Comparison of ENCODE assay signal across 11 cellular contexts in the genomic region with DNA sequence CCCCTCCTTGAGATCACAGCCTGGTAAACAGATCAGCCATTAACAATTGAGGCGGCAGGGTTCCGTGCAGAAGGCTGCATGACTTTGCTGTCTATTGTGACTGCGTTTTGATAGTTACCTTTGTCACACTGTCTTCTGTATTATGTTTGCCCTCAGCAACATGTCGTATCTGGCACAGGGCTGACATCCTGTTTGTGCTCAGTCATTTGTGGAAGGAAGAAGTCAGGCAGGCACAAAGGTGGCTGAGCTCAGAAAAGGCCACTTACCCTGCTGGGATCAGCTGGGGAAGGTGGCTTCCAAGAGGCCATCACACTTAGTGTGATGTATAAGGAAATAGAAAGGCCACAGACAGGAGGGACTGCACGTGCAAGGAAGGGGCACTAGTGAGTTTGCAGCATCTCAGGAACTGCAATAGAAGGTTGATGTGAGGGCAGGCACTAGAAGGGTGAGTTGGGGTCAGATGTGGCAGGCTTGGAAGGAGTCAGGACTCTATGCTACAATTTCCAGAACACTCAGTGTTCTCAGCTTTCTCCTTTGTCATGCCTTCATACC. TPM values are rescaled to one million over a fixed set of nuclear protein-coding genes. Genes with fewer than 3 reads are reported as not detected.
DNase-seq lines count a peak whose midpoint lies in the region; ATAC-seq and TF ChIP-seq lines count a peak whose summit lies in the region.
"Had no signal": no experiment of that assay in that cellular context is flagged by ENCODE, and none has a peak within 500 bp of the region (broad histone marks: within the 10 kb centered on the region; RNA-seq: fewer than 3 reads in every experiment).

No MANE protein-coding gene starts in this region.

- no peaks in the 10 kb centered on the region for H3K9me3 Mint-ChIP-seq in activated T-helper 17 cell treated with anti-CD3 and anti-CD28 coated beads, Interleukin-2, amount 50 U/mL, for 72 hours
- peaks cover 0 to 7% (median 0%) of the 10 kb centered on the region in 7 donors for H3K9me3 Mint-ChIP-seq in naive B cell

- no peak for TF ChIP-seq CTCF in heart left ventricle (IDR thresholded peaks at IDR 0.05)
- TF ChIP-seq CTCF in right atrium auricular region (IDR thresholded peaks at IDR 0.05), result no peak
- TF ChIP-seq CTCF in uterus (IDR thresholded peaks at IDR 0.05), result no peak

- H3K4me3 ChIP-seq in heart left ventricle (peak overlapping the region in 1 of 12 donors; percentile 12), right atrium auricular region (no peak overlapping the region), uterus (no peak overlapping the region)

- peaks cover 23 to 90% (median 69%) of the 10 kb centered on the region in 12 donors for H3K4me1 ChIP-seq in heart left ventricle
- H3K4me1 ChIP-seq in right atrium auricular region, result peaks cover 0 to 64% of the 10 kb centered on the region in 2 donors
- peaks cover 19 to 24% of the 10 kb centered on the region in 2 donors for H3K4me1 ChIP-seq in uterus

- H3K27ac ChIP-seq in heart left ventricle (peak overlapping the region in 9 of 12 donors; percentile 18 to 82 (median 53)), right atrium auricular region (no peak overlapping the region), uterus (peak overlapping the region; percentile 84 to 89)

- DNase-seq in heart left ventricle, result no peak
- no peak for DNase-seq in right atrium auricular region (ENCODE audit: low spot score)
- DNase-seq in naive B cell, result no peak
- no peak for DNase-seq in uterus
- no peak for DNase-seq in NCI-H1694 treated with DMSO at 0.1 percent for 48 hours (lab: John Stamatoyannopoulos, UW)
- DNase-seq in dermis blood vessel endothelial cell, result no peak
- no peak for DNase-seq in mucosa of gallbladder (ENCODE audit: low spot score)
- DNase-seq: IMR-90; NCI-H2227 treated with DMSO at 0.1 percent for 48 hours; stimulated activated CD4-positive, alpha-beta T cell treated with anti-CD3 and anti-CD28 coated beads, Interleukin-2, amount 100 ng/mL, for 24 hours had no signal

- 42 to 63% (median 55%) methylated on average over 5 of the region's 5 CpGs for WGBS in heart left ventricle, 4 donors

- peaks cover 44% of the 10 kb centered on the region for H3K4me1 Mint-ChIP-seq in activated T-helper 17 cell treated with anti-CD3 and anti-CD28 coated beads, Interleukin-2, amount 50 U/mL, for 72 hours
- H3K4me1 Mint-ChIP-seq in naive B cell, result peaks cover 48 to 73% (median 59%) of the 10 kb centered on the region in 3 donors

- ATAC-seq in heart left ventricle (peak in 3 of 4 donors; percentile 25 to 28 (median 27)), naive B cell (ENCODE audit: low read depth in 2 of 2) (peak; percentile 95 to 96)
- ATAC-seq in activated T-helper 17 cell treated with anti-CD3 and anti-CD28 coated beads, Interleukin-2, amount 50 U/mL, for 72 hours (replicated peaks), result peak; percentile 83

- peak overlapping the region; percentile 92 for H3K27ac Mint-ChIP-seq in activated T-helper 17 cell treated with anti-CD3 and anti-CD28 coated beads, Interleukin-2, amount 50 U/mL, for 72 hours
- H3K27ac Mint-ChIP-seq in naive B cell, result peak overlapping the region; percentile 47 to 99 (median 94)

- no peaks in the 10 kb centered on the region for H3K27me3 Mint-ChIP-seq in activated T-helper 17 cell treated with anti-CD3 and anti-CD28 coated beads, Interleukin-2, amount 50 U/mL, for 72 hours
- H3K27me3 Mint-ChIP-seq in naive B cell, result no peaks in the 10 kb centered on the region

- peaks cover 0 to 66% (median 37%) of the 10 kb centered on the region in 9 donors for H3K36me3 ChIP-seq in heart left ventricle
- peaks cover 27% of the 10 kb centered on the region for H3K36me3 ChIP-seq in right atrium auricular region
- no peaks in the 10 kb centered on the region for H3K36me3 ChIP-seq in uterus

- peak overlapping the region; percentile 81 for H3K4me3 Mint-ChIP-seq in activated T-helper 17 cell treated with anti-CD3 and anti-CD28 coated beads, Interleukin-2, amount 50 U/mL, for 72 hours
- H3K4me3 Mint-ChIP-seq in naive B cell, result peak overlapping the region; percentile 1 to 86 (median 75)

- no peaks in the 10 kb centered on the region for H3K27me3 ChIP-seq in heart left ventricle
- no peaks in the 10 kb centered on the region for H3K27me3 ChIP-seq in right atrium auricular region
- H3K27me3 ChIP-seq in uterus, result no peaks in the 10 kb centered on the region

- intact Hi-C loops in heart left ventricle (cut with DNase I), result no loop called here
- intact Hi-C loops in uterus (cut with DNase I; ENCODE audit: low total_unique reads), result no loop called here

- TF ChIP-seq POLR2A in heart left ventricle (IDR thresholded peaks at IDR 0.05), result no peak
- no peak for TF ChIP-seq POLR2A in uterus (IDR thresholded peaks at IDR 0.05)

- H3K9me3 ChIP-seq in heart left ventricle, result no peaks in the 10 kb centered on the region
- H3K9me3 ChIP-seq in right atrium auricular region, result no peaks in the 10 kb centered on the region
- no peaks in the 10 kb centered on the region for H3K9me3 ChIP-seq in uterus

- peaks cover 91% of the 10 kb centered on the region for H3K36me3 Mint-ChIP-seq in activated T-helper 17 cell treated with anti-CD3 and anti-CD28 coated beads, Interleukin-2, amount 50 U/mL, for 72 hours (ENCODE audit: low read depth)
- peaks cover 23 to 30% of the 10 kb centered on the region in 2 donors for H3K36me3 Mint-ChIP-seq in naive B cell

RNA-seq across cellular contexts. Expression of a gene that starts 13.4 kb away (rescaled TPM):
- total RNA-seq in heart left ventricle (10 to 100 TPM; 18.4 to 68.7 (median 28.0) TPM), right atrium auricular region (10 to 100 TPM; 27.3 to 36.1 TPM), uterus (100 to 1,000 TPM in 2 of 4 donors, 10 to 100 TPM in 2; 39.0 to 118 (median 78.3) TPM), dermis blood vessel endothelial cell (95.5 and 176 TPM in 2 replicates), mucosa of gallbladder (59.6 TPM)
- polyA plus RNA-seq in heart left ventricle (10 to 100 TPM; 17.0 to 20.8 TPM), naive B cell (ENCODE audit: low read depth in 6 of 6) (10 to 100 TPM in 5 of 6 donors, 1 to 10 TPM in 1; 6.4 to 39.8 (median 18.9) TPM)
- 10 to 100 TPM; 67.4 to 74.1 TPM for total RNA-seq in activated T-helper 17 cell treated with anti-CD3 and anti-CD28 coated beads, Interleukin-2, amount 50 U/mL, for 72 hours

RNA-seq across cellular contexts. Expression of a gene that starts 15.8 kb away (rescaled TPM):
- total RNA-seq in heart left ventricle (10 to 100 TPM; 25.0 to 41.1 (median 27.4) TPM), right atrium auricular region (10 to 100 TPM; 11.8 to 23.5 TPM), uterus (10 to 100 TPM in 2 of 4 donors, 1 to 10 TPM in 2; 4.4 to 16.6 (median 8.3) TPM), dermis blood vessel endothelial cell (19.9 and 22.3 TPM in 2 replicates), mucosa of gallbladder (20.3 TPM)
- polyA plus RNA-seq in heart left ventricle (10 to 100 TPM; 27.7 to 38.9 TPM), naive B cell (ENCODE audit: low read depth in 6 of 6) (10 to 100 TPM in 3 of 6 donors, 1 to 10 TPM in 3; 8.6 to 18.4 (median 9.9) TPM)
- 1 to 10 TPM; 4.8 to 7.3 TPM for total RNA-seq in activated T-helper 17 cell treated with anti-CD3 and anti-CD28 coated beads, Interleukin-2, amount 50 U/mL, for 72 hours

Comparison
In these comparisons a context has a peak if more than half of its experiments do, and no peak if none do; other contexts are left out.
1. H3K27ac ChIP-seq: peak in heart left ventricle (9 of 12) and uterus (2 of 2); none in right atrium auricular region (0 of 2).
2. ATAC-seq: peak in every context shown above with its lines; median percentile 96 in naive B cell; 83 in activated T-helper 17 cell treated with anti-CD3 and anti-CD28 coated beads, Interleukin-2, amount 50 U/mL, for 72 hours; 27 in heart left ventricle.